In genomic region chr3:34037263-34037662, GRCh38 we compare ENCODE assay signal across 8 cellular contexts.
"Had no signal": no experiment of that assay in that cellular context is flagged by ENCODE, and none has a peak within 500 bp of the region (broad histone marks: within the 10 kb centered on the region; RNA-seq: fewer than 3 reads in every experiment).

No MANE protein-coding gene starts in this region.

- DNase-seq: GM23248, GOT3, H9, HCEC 1CT, KBM-7 had no signal

- H2AFZ ChIP-seq: GM23248 had no signal

- H3K4me3 ChIP-seq: GM23248 had no signal

- H3K9ac ChIP-seq: GM23248, KMS-11 had no signal

- H3K27ac ChIP-seq: GM23248, KMS-11 had no signal

- FAIRE-seq: H54, HTR-8/SVneo had no signal

- H3K4me2 ChIP-seq: KMS-11 had no signal
